In genomic region chr3:24342275-24342674, GRCh38 we compare ENCODE assay signal across 27 cellular contexts.
"Had no signal": no experiment of that assay in that cellular context is flagged by ENCODE, and none has a peak within 500 bp of the region (broad histone marks: within the 10 kb centered on the region; RNA-seq: fewer than 3 reads in every experiment).

No MANE protein-coding gene starts in this region.

- H3K9me3 ChIP-seq: ascending aorta, breast epithelium, colonic mucosa, esophagus squamous epithelium, gastroesophageal sphincter, heart right ventricle had no signal

- H3K36me3 ChIP-seq: ascending aorta, breast epithelium, cardiac muscle cell, colonic mucosa, esophagus squamous epithelium, gastroesophageal sphincter, heart right ventricle had no signal

- H3K27ac ChIP-seq: breast epithelium, cardiac muscle cell, colonic mucosa, epithelial cell of prostate, esophagus squamous epithelium, gastroesophageal sphincter, heart right ventricle, VCaP had no signal

- H3K4me1 ChIP-seq: colonic mucosa had no signal

- H3K4me3 ChIP-seq: ascending aorta, breast epithelium, cardiac muscle cell, colonic mucosa, esophagus squamous epithelium, gastroesophageal sphincter, heart right ventricle had no signal

- DNase-seq: activated CD4-positive, alpha-beta memory T cell treated with anti-CD3 and anti-CD28 coated beads, Interleukin-2, amount 10 ng/mL, durations not matched to agents 7 days and 5 days; activated CD4-positive, alpha-beta T cell treated with anti-CD3 and anti-CD28 coated beads for 1 hour; activated CD4-positive, alpha-beta T cell treated with anti-CD3 and anti-CD28 coated beads for 4 hours; activated CD4-positive, alpha-beta T cell treated with anti-CD3 and anti-CD28 coated beads, Interleukin-2, amount 10 ng/mL, durations not matched to agents 7 days and 5 days; activated CD4-positive, alpha-beta T cell treated with anti-CD3 and anti-CD28 coated beads, Interleukin-2, amount 50 U/mL, for 4 hours; activated CD8-positive, alpha-beta memory T cell treated with anti-CD3 and anti-CD28 coated beads, Interleukin-2, amount 50 U/mL, for 48 hours; activated gamma-delta T cell; activated naive CD4-positive, alpha-beta T cell; activated naive CD4-positive, alpha-beta T cell treated with anti-CD3 and anti-CD28 coated beads, Interleukin-2, amount 10 ng/mL, durations not matched to agents 7 days and 5 days; activated naive CD8-positive, alpha-beta T cell treated with anti-CD3 and anti-CD28 coated beads, Interleukin-2, amount 10 ng/mL, durations not matched to agents 7 days and 5 days; activated T-cell treated with anti-CD3 and anti-CD28 coated beads for 4 hours; activated T-cell treated with anti-CD3 and anti-CD28 coated beads, Interleukin-2, amount 50 U/mL, for 24 hours; activated T-cell treated with anti-CD3 and anti-CD28 coated beads, Interleukin-2, amount 50 U/mL, for 72 hours; central memory CD4-positive, alpha-beta T cell; cerebellar nuclear complex; colonic mucosa; effector CD8-positive, alpha-beta T cell; esophagus squamous epithelium; foreskin melanocyte; heart right ventricle; T-helper 2 cell had no signal

- H3K27me3 ChIP-seq: ascending aorta, breast epithelium, cardiac muscle cell, colonic mucosa, esophagus squamous epithelium, gastroesophageal sphincter, heart right ventricle had no signal
